8 cellular contexts compared by ENCODE assay signal in genomic region chr10:394439-395101, GRCh38.
DNase-seq lines count a peak whose midpoint lies in the region; ATAC-seq and TF ChIP-seq lines count a peak whose summit lies in the region.
"Not testable (repeated sequence)": the region's sequence is repeated elsewhere in the genome, so short reads cannot be mapped to it uniquely, and the experiment has no call there.

No MANE protein-coding gene starts in this region.

- TF ChIP-seq POLR2A in NB4 (IDR thresholded peaks at IDR 0.05; ENCODE audit: extremely low read depth, insufficient read length); sigmoid colon (IDR thresholded peaks at IDR 0.05); transverse colon (IDR thresholded peaks at IDR 0.05): not testable (repeated sequence)

- in situ Hi-C loops in transverse colon (cut with MboI; ENCODE audit: low pct_ligation_motif_present in 1 of 4, low pct_unique_long_range_greater_than_20kb in 1 of 4, low sequenced_read_pairs in 3 of 4), result not testable (repeated sequence)

- H3K36me3 Mint-ChIP-seq in endothelial cell (ENCODE audit: low read depth, unreplicated experiment), result peaks cover 19% of the 10 kb centered on the region

- H3K27ac ChIP-seq in right cardiac atrium (ENCODE audit: low read length), result not testable (repeated sequence)
- H3K27ac ChIP-seq in sigmoid colon (peak overlapping the region; percentile 57 to 66 (median 62)), transverse colon (peak overlapping the region; percentile 3 to 51 (median 17))

- peak; percentile 37 to 48 for ATAC-seq in right cardiac atrium

- H3K27me3 ChIP-seq in right cardiac atrium (ENCODE audit: control insufficient read depth, insufficient read depth); sigmoid colon; transverse colon: not testable (repeated sequence)

- H3K4me1 Mint-ChIP-seq in endothelial cell (ENCODE audit: unreplicated experiment), result peaks cover 17% of the 10 kb centered on the region

- not testable (repeated sequence) for H3K27me3 Mint-ChIP-seq in endothelial cell (ENCODE audit: unreplicated experiment)

- intact Hi-C loops in right cardiac atrium (cut with DNase I); sigmoid colon (cut with DNase I); transverse colon (cut with DNase I; ENCODE audit: low total_unique reads): not testable (repeated sequence)

- H3K4me1 ChIP-seq in right cardiac atrium (ENCODE audit: control insufficient read depth, insufficient read depth, low read length); transverse colon: not testable (repeated sequence)
- H3K4me1 ChIP-seq in sigmoid colon, result peaks cover 0 to 44% (median 29%) of the 10 kb centered on the region in 4 donors

- H3K4me3 ChIP-seq in NB4 (ENCODE audit: low read depth, low read length); right cardiac atrium (ENCODE audit: low read length); sigmoid colon; transverse colon: not testable (repeated sequence)

- H3K9me3 ChIP-seq in right cardiac atrium (ENCODE audit: control insufficient read depth, low read length); sigmoid colon; transverse colon: not testable (repeated sequence)

- not testable (repeated sequence) for H3K9me3 Mint-ChIP-seq in endothelial cell (ENCODE audit: unreplicated experiment)

- TF ChIP-seq CTCF in NB4 (IDR thresholded peaks at IDR 0.05; ENCODE audit: low read depth, low read length); endothelial cell (IDR thresholded peaks at IDR 0.05; ENCODE audit: unreplicated experiment); sigmoid colon (IDR thresholded peaks at IDR 0.05); transverse colon (IDR thresholded peaks at IDR 0.05): not testable (repeated sequence)

- DNase-seq in CMK (ENCODE audit: low read depth) (peak; percentile 7), NB4 (ENCODE audit: low read depth) (peak; percentile 22), amygdala (lab: John Stamatoyannopoulos, UW) (peak in 53 of 56 donors; percentile 26 to 96 (median 80)), endothelial cell (ENCODE audit: low spot score) (peak; percentile 12), myocyte (ENCODE audit: low read depth) (peak; percentile 44), sigmoid colon (peak; percentile 65)
- not testable (repeated sequence) for DNase-seq in right cardiac atrium, transverse colon

- not testable (repeated sequence) for H3K4me3 Mint-ChIP-seq in endothelial cell (ENCODE audit: unreplicated experiment)

- TF ChIP-seq EP300 in sigmoid colon (IDR thresholded peaks at IDR 0.05); transverse colon (IDR thresholded peaks at IDR 0.05; ENCODE audit: low read depth): not testable (repeated sequence)

- H3K36me3 ChIP-seq in sigmoid colon, result peaks cover 6 to 27% (median 16%) of the 10 kb centered on the region in 4 donors
- H3K36me3 ChIP-seq in transverse colon, result not testable (repeated sequence)

- WGBS in right cardiac atrium, result 77% methylated on average over 21 of the region's 21 CpGs
- 77 to 86% methylated on average over 21 of the region's 21 CpGs for WGBS in sigmoid colon, 2 donors
- WGBS in transverse colon (ENCODE audit: low coverage in 1 of 2), 2 donors, result 30 to 75% methylated on average over 2 to 21 of the region's 21 CpGs

- H3K27ac Mint-ChIP-seq in endothelial cell (ENCODE audit: unreplicated experiment), result peak overlapping the region; percentile 13
